ENCODE assay signal across 19 cellular contexts in the genomic region with DNA sequence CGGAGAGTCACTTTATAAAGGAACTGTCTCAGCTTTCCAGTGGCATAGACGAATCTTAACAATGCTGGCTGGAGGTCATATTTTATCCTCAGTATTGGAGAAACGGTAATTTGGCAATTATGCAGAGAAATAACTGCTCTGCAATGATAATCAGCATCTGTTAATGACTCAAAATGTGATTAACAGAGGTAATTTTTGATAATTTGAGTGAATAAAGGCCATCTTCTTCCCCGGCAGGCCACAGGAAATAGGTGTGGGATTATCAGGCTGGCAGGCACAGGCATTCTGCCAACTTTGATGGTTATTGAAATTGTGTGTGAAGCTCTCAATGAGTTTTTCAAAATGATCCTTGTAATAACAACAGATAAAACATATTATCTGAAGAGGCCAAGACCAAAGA.
DNase-seq lines count a peak whose midpoint lies in the region; TF ChIP-seq lines count a peak whose summit lies in the region.
"Had no signal": no experiment of that assay in that cellular context is flagged by ENCODE, and none has a peak within 500 bp of the region (broad histone marks: within the 10 kb centered on the region; RNA-seq: fewer than 3 reads in every experiment).

No MANE protein-coding gene starts in this region.

- H3K9ac ChIP-seq in SK-N-SH: no peak overlapping the region

- CTCF ChIA-PET in SK-N-SH (lab: Yijun Ruan, JAX): interaction anchor here (0.7 to 1.0 kb wide), 3 partner anchors 53 to 320 kb away, joined by 3 to 6 read pairs (median 3); no protein-coding TSS in a partner anchor

- no peaks in the 10 kb centered on the region for H3F3A ChIP-seq in SK-N-SH (replicated peaks; ENCODE audit: insufficient read depth)

- no peak overlapping the region for H3K4me3 ChIP-seq in SK-N-SH (ENCODE audit: low read depth in 2 of 2, low read length in 1 of 2)
- H3K4me3 ChIP-seq: A549, SJSA1 had no signal

- no peak for TF ChIP-seq CTCF in SK-N-SH (IDR thresholded peaks at IDR 0.05)

- no peaks in the 10 kb centered on the region for H3K36me3 ChIP-seq in SK-N-SH (replicated peaks in 1 of 2; ENCODE audit: control insufficient read depth in 1 of 2, insufficient read depth in 2 of 2, low read length in 1 of 2)
- H3K36me3 ChIP-seq: BE2C, SJSA1 had no signal

- TF ChIP-seq EP300 in SK-N-SH (IDR thresholded peaks at IDR 0.05; ENCODE audit: borderline replicate concordance in 1 of 2, low read depth in 1 of 2, low read length in 1 of 2): peak in 1 of 2 experiments; percentile 93; a peak in 2 of 4 replicates

- H3K79me2 ChIP-seq in SK-N-SH (ENCODE audit: insufficient read depth): no peaks in the 10 kb centered on the region

- POLR2A ChIA-PET in SK-N-SH (lab: Yijun Ruan, JAX): no interaction called here

- H3K9me2 ChIP-seq in SK-N-SH: no peaks in the 10 kb centered on the region

- H3K27ac ChIP-seq in SK-N-SH (ENCODE audit: low read depth in 2 of 2, low read length in 1 of 2): no peak overlapping the region
- H3K27ac ChIP-seq: A549, SJSA1 had no signal

- 0 out of 2 replicates have a peak, but pooled peaks cover 8% of the 10 kb centered on the region for H3K9me3 ChIP-seq in SK-N-SH
- H3K9me3 ChIP-seq: A549, BE2C, SJSA1 had no signal

- H2AFZ ChIP-seq in SK-N-SH (ENCODE audit: low read depth): peak overlapping the region; percentile 47; the same call in 1 of the 2 replicates

- 17% methylated on average over 4 of the region's 4 CpGs for WGBS in SK-N-SH (ENCODE audit: low lambda C conversion rate)

- H3K4me2 ChIP-seq in SK-N-SH: no peak overlapping the region
- H3K4me2 ChIP-seq: A549 had no signal

- H3K4me1 ChIP-seq in SK-N-SH (ENCODE audit: control insufficient read depth in 1 of 2, insufficient read depth in 2 of 2, low read depth in 1 of 2, low read length in 1 of 2): peaks cover 9 to 15% of the 10 kb centered on the region in 2 experiments; a peak in 3 of 4 replicates
- H3K4me1 ChIP-seq: A549, BE2C, SJSA1 had no signal

- H3K27me3 ChIP-seq in SK-N-SH (ENCODE audit: insufficient read depth): no peaks in the 10 kb centered on the region
- H3K27me3 ChIP-seq: BE2C, SJSA1 had no signal

- TF ChIP-seq RAD21 in SK-N-SH (IDR thresholded peaks at IDR 0.05; ENCODE audit: low read length): peak; percentile 21

- peak; percentile 57 for DNase-seq in NCI-H345 (lab: John Stamatoyannopoulos, UW)
- no peak for DNase-seq in NCI-H345 treated with DMSO at 0.1 percent for 48 hours (lab: John Stamatoyannopoulos, UW; ENCODE audit: unreplicated experiment)
- DNase-seq in NCI-H146 treated with DMSO at 0.1 percent for 48 hours (lab: John Stamatoyannopoulos, UW; ENCODE audit: unreplicated experiment): peak; percentile 65
- peak; percentile 33 for DNase-seq in SK-N-SH
- DNase-seq in retina: peak; percentile 10
- DNase-seq in NCI-H524 treated with DMSO at 0.1 percent for 48 hours (lab: John Stamatoyannopoulos, UW): no peak
- no peak for DNase-seq in effector CD8-positive, alpha-beta T cell (lab: John Stamatoyannopoulos, UW)
- DNase-seq: BE2C, DMS 273 treated with DMSO at 0.1 percent for 48 hours, DMS79 treated with DMSO at 0.1 percent for 48 hours, Karpas-422, NCI-H1694 treated with DMSO at 0.1 percent for 48 hours, NCI-H2171, NCI-H526 treated with DMSO at 0.1 percent for 48 hours, OCI-M1, SW 1271, T-helper 17 cell had no signal

- H4K20me1 ChIP-seq in SK-N-SH (ENCODE audit: insufficient read depth): no peaks in the 10 kb centered on the region

TF ChIP-seq in SK-N-SH, 30 proteins besides CTCF, POLR2A, EP300 and RAD21 (continues in another document):
- TF ChIP-seq, protein P1, sequence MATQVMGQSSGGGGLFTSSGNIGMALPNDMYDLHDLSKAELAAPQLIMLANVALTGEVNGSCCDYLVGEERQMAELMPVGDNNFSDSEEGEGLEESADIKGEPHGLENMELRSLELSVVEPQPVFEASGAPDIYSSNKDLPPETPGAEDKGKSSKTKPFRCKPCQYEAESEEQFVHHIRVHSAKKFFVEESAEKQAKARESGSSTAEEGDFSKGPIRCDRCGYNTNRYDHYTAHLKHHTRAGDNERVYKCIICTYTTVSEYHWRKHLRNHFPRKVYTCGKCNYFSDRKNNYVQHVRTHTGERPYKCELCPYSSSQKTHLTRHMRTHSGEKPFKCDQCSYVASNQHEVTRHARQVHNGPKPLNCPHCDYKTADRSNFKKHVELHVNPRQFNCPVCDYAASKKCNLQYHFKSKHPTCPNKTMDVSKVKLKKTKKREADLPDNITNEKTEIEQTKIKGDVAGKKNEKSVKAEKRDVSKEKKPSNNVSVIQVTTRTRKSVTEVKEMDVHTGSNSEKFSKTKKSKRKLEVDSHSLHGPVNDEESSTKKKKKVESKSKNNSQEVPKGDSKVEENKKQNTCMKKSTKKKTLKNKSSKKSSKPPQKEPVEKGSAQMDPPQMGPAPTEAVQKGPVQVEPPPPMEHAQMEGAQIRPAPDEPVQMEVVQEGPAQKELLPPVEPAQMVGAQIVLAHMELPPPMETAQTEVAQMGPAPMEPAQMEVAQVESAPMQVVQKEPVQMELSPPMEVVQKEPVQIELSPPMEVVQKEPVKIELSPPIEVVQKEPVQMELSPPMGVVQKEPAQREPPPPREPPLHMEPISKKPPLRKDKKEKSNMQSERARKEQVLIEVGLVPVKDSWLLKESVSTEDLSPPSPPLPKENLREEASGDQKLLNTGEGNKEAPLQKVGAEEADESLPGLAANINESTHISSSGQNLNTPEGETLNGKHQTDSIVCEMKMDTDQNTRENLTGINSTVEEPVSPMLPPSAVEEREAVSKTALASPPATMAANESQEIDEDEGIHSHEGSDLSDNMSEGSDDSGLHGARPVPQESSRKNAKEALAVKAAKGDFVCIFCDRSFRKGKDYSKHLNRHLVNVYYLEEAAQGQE (IDR thresholded peaks at IDR 0.05; ENCODE audit: low read depth, low read length): no peak
- TF ChIP-seq ELF1 (IDR thresholded peaks at IDR 0.05) (no peak), FOSL2 (IDR thresholded peaks at IDR 0.05; ENCODE audit: borderline replicate concordance, low read depth) (no peak), RXRA (IDR thresholded peaks at IDR 0.05; ENCODE audit: borderline replicate concordance, low read depth) (no peak), NFIC (IDR thresholded peaks at IDR 0.05; ENCODE audit: borderline replicate concordance) (peak; percentile 48; the same call in 1 of the 2 replicates), SIN3A (IDR thresholded peaks at IDR 0.05; ENCODE audit: borderline replicate concordance, low read depth, low read length) (no peak), NRF1 (IDR thresholded peaks at IDR 0.05; ENCODE audit: low read depth, low read length) (no peak), SMC3 (IDR thresholded peaks at IDR 0.05; ENCODE audit: low read depth, low read length) (0 out of 2 replicates have a peak, but pooled peaks have one; percentile 5), EZH2phosphoT487 (IDR thresholded peaks at IDR 0.05; ENCODE audit: borderline replicate concordance, low read depth) (no peak), RFX5 (IDR thresholded peaks at IDR 0.05; ENCODE audit: low read length) (peak; percentile 16; the same call in 1 of the 2 replicates), TAF1 (IDR thresholded peaks at IDR 0.05; ENCODE audit: borderline replicate concordance, low read depth, low read length) (no peak), YY1 (IDR thresholded peaks at IDR 0.05; ENCODE audit: low read depth) (no peak), CHD2 (IDR thresholded peaks at IDR 0.05; ENCODE audit: low read length, partially characterized antibody) (peak; percentile 66), TCF12 (IDR thresholded peaks at IDR 0.05) (peak; percentile 27; the same call in 1 of the 2 replicates), GABPA (IDR thresholded peaks at IDR 0.05; ENCODE audit: low read depth) (no peak), TEAD4 (IDR thresholded peaks at IDR 0.05; ENCODE audit: borderline replicate concordance, insufficient read depth) (peak; percentile 49; the same call in 1 of the 2 replicates)
- TF ChIP-seq, protein P2, sequence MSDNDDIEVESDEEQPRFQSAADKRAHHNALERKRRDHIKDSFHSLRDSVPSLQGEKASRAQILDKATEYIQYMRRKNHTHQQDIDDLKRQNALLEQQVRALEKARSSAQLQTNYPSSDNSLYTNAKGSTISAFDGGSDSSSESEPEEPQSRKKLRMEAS (IDR thresholded peaks at IDR 0.05; ENCODE audit: low read depth): no peak
- TF ChIP-seq, protein P3, sequence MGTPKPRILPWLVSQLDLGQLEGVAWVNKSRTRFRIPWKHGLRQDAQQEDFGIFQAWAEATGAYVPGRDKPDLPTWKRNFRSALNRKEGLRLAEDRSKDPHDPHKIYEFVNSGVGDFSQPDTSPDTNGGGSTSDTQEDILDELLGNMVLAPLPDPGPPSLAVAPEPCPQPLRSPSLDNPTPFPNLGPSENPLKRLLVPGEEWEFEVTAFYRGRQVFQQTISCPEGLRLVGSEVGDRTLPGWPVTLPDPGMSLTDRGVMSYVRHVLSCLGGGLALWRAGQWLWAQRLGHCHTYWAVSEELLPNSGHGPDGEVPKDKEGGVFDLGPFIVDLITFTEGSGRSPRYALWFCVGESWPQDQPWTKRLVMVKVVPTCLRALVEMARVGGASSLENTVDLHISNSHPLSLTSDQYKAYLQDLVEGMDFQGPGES (IDR thresholded peaks at IDR 0.05; ENCODE audit: low read depth, low read length): no peak
- TF ChIP-seq, protein P4, sequence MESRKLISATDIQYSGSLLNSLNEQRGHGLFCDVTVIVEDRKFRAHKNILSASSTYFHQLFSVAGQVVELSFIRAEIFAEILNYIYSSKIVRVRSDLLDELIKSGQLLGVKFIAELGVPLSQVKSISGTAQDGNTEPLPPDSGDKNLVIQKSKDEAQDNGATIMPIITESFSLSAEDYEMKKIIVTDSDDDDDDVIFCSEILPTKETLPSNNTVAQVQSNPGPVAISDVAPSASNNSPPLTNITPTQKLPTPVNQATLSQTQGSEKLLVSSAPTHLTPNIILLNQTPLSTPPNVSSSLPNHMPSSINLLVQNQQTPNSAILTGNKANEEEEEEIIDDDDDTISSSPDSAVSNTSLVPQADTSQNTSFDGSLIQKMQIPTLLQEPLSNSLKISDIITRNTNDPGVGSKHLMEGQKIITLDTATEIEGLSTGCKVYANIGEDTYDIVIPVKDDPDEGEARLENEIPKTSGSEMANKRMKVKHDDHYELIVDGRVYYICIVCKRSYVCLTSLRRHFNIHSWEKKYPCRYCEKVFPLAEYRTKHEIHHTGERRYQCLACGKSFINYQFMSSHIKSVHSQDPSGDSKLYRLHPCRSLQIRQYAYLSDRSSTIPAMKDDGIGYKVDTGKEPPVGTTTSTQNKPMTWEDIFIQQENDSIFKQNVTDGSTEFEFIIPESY (IDR thresholded peaks at IDR 0.05; ENCODE audit: borderline replicate concordance, low read depth): no peak
- TF ChIP-seq, protein P5, sequence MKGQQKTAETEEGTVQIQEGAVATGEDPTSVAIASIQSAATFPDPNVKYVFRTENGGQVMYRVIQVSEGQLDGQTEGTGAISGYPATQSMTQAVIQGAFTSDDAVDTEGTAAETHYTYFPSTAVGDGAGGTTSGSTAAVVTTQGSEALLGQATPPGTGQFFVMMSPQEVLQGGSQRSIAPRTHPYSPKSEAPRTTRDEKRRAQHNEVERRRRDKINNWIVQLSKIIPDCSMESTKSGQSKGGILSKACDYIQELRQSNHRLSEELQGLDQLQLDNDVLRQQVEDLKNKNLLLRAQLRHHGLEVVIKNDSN (IDR thresholded peaks at IDR 0.05; ENCODE audit: borderline replicate concordance, low read depth): no peak

Comparison
In these comparisons a context has a peak if more than half of its experiments do, and no peak if none do; other contexts are left out.
1. DNase-seq: peak in NCI-H345 (single experiment), NCI-H146 treated with DMSO at 0.1 percent for 48 hours (single experiment), SK-N-SH (single experiment) and retina (single experiment); none in NCI-H345 treated with DMSO at 0.1 percent for 48 hours (single experiment), NCI-H524 treated with DMSO at 0.1 percent for 48 hours (single experiment) and effector CD8-positive, alpha-beta T cell (single experiment).